9 cellular contexts compared by ENCODE assay signal in the genomic region with DNA sequence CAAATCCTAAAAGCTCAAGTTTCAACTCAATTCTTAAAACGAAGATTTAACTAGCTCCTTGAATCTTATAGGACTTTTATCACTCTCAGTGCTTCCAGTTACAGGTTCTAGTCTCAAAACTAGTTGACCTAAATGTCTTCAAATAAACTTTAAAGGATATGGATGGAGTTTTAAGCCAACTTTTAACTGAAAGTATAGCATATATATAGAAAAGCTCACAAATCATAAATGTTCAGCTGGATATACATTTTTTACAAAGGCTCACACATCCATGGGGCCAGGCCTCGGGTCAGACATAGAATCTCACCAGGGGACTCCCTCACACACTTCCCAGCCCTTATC. TPM values are rescaled to one million over a fixed set of nuclear protein-coding genes. Genes with fewer than 3 reads are reported as not detected.
A peak's percentile ranks its signal among the peaks of the same experiment; 100 is the strongest.
DNase-seq lines count a peak whose midpoint lies in the region; ATAC-seq, FAIRE-seq and TF ChIP-seq lines count a peak whose summit lies in the region.
"Had no signal": no experiment of that assay in that cellular context is flagged by ENCODE, and none has a peak within 500 bp of the region (broad histone marks: within the 10 kb centered on the region; RNA-seq: fewer than 3 reads in every experiment).

No MANE protein-coding gene starts in this region.

- POLR2A ChIA-PET in AG04449 (lab: Yijun Ruan, JAX) (no interaction called here), K562 (lab: Yijun Ruan, JAX) (no interaction called here)

- in situ Hi-C loops in K562 (cut with MboI), result loop anchor here (25.0 kb wide), 1 partner anchor 256 kb away; no protein-coding TSS in a partner anchor

- no peak for TF ChIP-seq RAD21 in K562 (CRISPR knock-in tag; conservative IDR thresholded peaks at IDR 0.05 in 1 of 2, IDR thresholded peaks at IDR 0.05 in 1 of 2)

- H3K36me3 ChIP-seq in K562 (ENCODE audit: control insufficient read depth, insufficient read depth, low read length) (no peaks in the 10 kb centered on the region), mucosa of stomach (ENCODE audit: control insufficient read depth, insufficient read depth, low read length) (no peaks in the 10 kb centered on the region)
- H3K36me3 ChIP-seq: prostate gland had no signal

- TF ChIP-seq CTCF in AG04449 (IDR thresholded peaks at IDR 0.05; ENCODE audit: insufficient read depth, low read length, missing control alignments) (no peak), K562 (IDR thresholded peaks at IDR 0.05 in 2 of 3, conservative IDR thresholded peaks at IDR 0.05 in 1 of 3; ENCODE audit: insufficient read depth in 2 of 3, low read depth in 1 of 3, low read length in 3 of 3) (no peak)

- H3K4me3 ChIP-seq in AG04449 (ENCODE audit: low read depth, low read length) (peak overlapping the region; percentile 58; the same call in 1 of the 2 replicates), K562 (peak overlapping the region; percentile 44; the same call in 1 of the 2 replicates), mucosa of stomach (ENCODE audit: low read length) (no peak overlapping the region)

- H3K4me2 ChIP-seq in K562 (ENCODE audit: insufficient read depth, low read length), result peak overlapping the region; percentile 78

- TF ChIP-seq EP300 in K562 (IDR thresholded peaks at IDR 0.05; ENCODE audit: low read length), result no peak

- BruUV-seq in K562 (replicated peaks; lab: Mats Ljungman, UMichigan), result no TSS peak

- H3K4me1 ChIP-seq in K562 (replicated peaks in 1 of 2; ENCODE audit: control insufficient read depth in 2 of 2, insufficient read depth in 2 of 2, low read length in 2 of 2) (peaks cover 0 to 6% of the 10 kb centered on the region in 2 experiments; a peak in 2 of 5 replicates), mucosa of stomach (ENCODE audit: control insufficient read depth, insufficient read depth, low read length) (no peaks in the 10 kb centered on the region)
- H3K4me1 ChIP-seq: prostate gland had no signal

- no peak for FAIRE-seq in K562 (lab: Jason Lieb, UNC)

- H3K27ac ChIP-seq in K562 (ENCODE audit: extremely low read depth, low read depth, low read length), result no peak overlapping the region

- no peak for TF ChIP-seq POLR2A in K562 (conservative IDR thresholded peaks at IDR 0.05)

- H3K9me1 ChIP-seq in K562 (ENCODE audit: control insufficient read depth, insufficient read depth, low read length), result no peaks in the 10 kb centered on the region

- WGBS in K562 (ENCODE audit: insufficient coverage, low coverage, missing lambda C conversion rate), result 0% methylated on average over 2 of the region's 2 CpGs

- no peaks in the 10 kb centered on the region for H4K20me1 ChIP-seq in K562 (replicated peaks; ENCODE audit: control insufficient read depth, insufficient read depth, low read length)

- H3K9ac ChIP-seq in K562 (ENCODE audit: insufficient read depth in 1 of 2, low read depth in 2 of 2, low read length in 2 of 2), result 0 out of 4 replicates have a peak overlapping the region, but pooled peaks of 1 of the 2 experiments have one; percentile 57
- peak overlapping the region; percentile 67 for H3K9ac ChIP-seq in mucosa of stomach (ENCODE audit: low read length)

- peak overlapping the region; percentile 79 for H2AFZ ChIP-seq in K562 (ENCODE audit: low read depth, low read length)

- DNase-seq in AG04449 (ENCODE audit: low read depth, low spot score) (no peak), K562 (ENCODE audit: extremely low read depth in 1 of 4, low spot score in 3 of 4) (no peak), NCI-H510A (lab: John Stamatoyannopoulos, UW) (no peak)

- intact Hi-C loops in K562 (cut with micrococcal nuclease), result no loop called here

- H3K27me3 ChIP-seq in K562 (ENCODE audit: control insufficient read depth in 2 of 2, insufficient read depth in 2 of 2, low read length in 2 of 2) (no peaks in the 10 kb centered on the region; a peak in 3 of 5 replicates), mucosa of stomach (ENCODE audit: control insufficient read depth, insufficient read depth, low read length) (peaks cover 5% of the 10 kb centered on the region)

- H3K79me2 ChIP-seq in K562 (ENCODE audit: control insufficient read depth, insufficient read depth, low read length), result no peaks in the 10 kb centered on the region

- H3K9me3 ChIP-seq in K562 (replicated peaks; ENCODE audit: control insufficient read depth, insufficient read depth, low read depth, low read length) (no peaks in the 10 kb centered on the region), mucosa of stomach (ENCODE audit: control insufficient read depth, low read length) (no peaks in the 10 kb centered on the region)
- H3K9me3 ChIP-seq: prostate gland had no signal

- CTCF ChIA-PET in AG04449 (lab: Yijun Ruan, JAX) (interaction anchor here (0.7 to 5.8 kb wide), 62 partner anchors 9 to 1538 kb away, joined by 3 to 78 read pairs (median 4); a partner anchor contains a TSS), K562 (lab: Yijun Ruan, JAX; ENCODE audit: low intra/inter-chr PET ratio) (no interaction called here)

- ATAC-seq in HG03280 (IDR thresholded peaks at IDR 0.05; ENCODE audit: unreplicated experiment), result peak; percentile 8
- ATAC-seq in K562, result no peak
- ATAC-seq in HG03175 (IDR thresholded peaks at IDR 0.05; ENCODE audit: unreplicated experiment), result no peak
- ATAC-seq in HG03196 (IDR thresholded peaks at IDR 0.05; ENCODE audit: unreplicated experiment), result no peak
- no peak for ATAC-seq in GM19395 (IDR thresholded peaks at IDR 0.05; ENCODE audit: unreplicated experiment)

TF ChIP-seq in K562, 482 proteins besides CTCF, POLR2A, EP300 and RAD21:
- TF ChIP-seq NONO (IDR thresholded peaks at IDR 0.05; ENCODE audit: low read depth in 2 of 2, low read length in 1 of 2) (no peak), PML (IDR thresholded peaks at IDR 0.05; ENCODE audit: low read length) (no peak)
- TF ChIP-seq, protein P1, sequence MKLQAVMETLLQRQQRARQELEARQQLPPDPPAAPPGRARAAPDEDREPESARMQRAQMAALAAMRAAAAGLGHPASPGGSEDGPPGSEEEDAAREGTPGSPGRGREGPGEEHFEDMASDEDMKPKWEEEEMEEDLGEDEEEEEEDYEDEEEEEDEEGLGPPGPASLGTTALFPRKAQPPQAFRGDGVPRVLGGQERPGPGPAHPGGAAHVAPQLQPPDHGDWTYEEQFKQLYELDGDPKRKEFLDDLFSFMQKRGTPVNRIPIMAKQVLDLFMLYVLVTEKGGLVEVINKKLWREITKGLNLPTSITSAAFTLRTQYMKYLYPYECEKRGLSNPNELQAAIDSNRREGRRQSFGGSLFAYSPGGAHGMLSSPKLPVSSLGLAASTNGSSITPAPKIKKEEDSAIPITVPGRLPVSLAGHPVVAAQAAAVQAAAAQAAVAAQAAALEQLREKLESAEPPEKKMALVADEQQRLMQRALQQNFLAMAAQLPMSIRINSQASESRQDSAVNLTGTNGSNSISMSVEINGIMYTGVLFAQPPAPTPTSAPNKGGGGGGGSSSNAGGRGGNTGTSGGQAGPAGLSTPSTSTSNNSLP (IDR thresholded peaks at IDR 0.05; ENCODE audit: borderline replicate concordance, low read depth, low read length), result no peak
- TF ChIP-seq, protein P2, sequence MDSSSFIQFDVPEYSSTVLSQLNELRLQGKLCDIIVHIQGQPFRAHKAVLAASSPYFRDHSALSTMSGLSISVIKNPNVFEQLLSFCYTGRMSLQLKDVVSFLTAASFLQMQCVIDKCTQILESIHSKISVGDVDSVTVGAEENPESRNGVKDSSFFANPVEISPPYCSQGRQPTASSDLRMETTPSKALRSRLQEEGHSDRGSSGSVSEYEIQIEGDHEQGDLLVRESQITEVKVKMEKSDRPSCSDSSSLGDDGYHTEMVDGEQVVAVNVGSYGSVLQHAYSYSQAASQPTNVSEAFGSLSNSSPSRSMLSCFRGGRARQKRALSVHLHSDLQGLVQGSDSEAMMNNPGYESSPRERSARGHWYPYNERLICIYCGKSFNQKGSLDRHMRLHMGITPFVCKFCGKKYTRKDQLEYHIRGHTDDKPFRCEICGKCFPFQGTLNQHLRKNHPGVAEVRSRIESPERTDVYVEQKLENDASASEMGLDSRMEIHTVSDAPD (CRISPR knock-in tag; IDR thresholded peaks at IDR 0.05), result no peak

RNA-seq across cellular contexts. Expression of a gene that starts 47.1 kb away (rescaled TPM):
- total RNA-seq in K562 (2011; cell fraction: chromatin; rRNA removed; ENCODE audit: low replicate concordance), result 92.8 and 112 TPM in 2 replicates
- 40.5 and 45.3 TPM in 2 replicates for total RNA-seq in K562 (2011; cell fraction: nucleolus; rRNA removed)
- 58.2 and 65.3 TPM in 2 replicates for total RNA-seq in K562 (2011; cell fraction: nucleoplasm; rRNA removed)
- total RNA-seq in K562 (2014; rRNA removed) (16.6 and 17.2 TPM in 2 replicates), K562 (2014; rRNA removed; fragmentation: Illumina TruSeq; extraction: Trizol) (12.0 and 12.2 TPM in 2 replicates), K562 (2015; rRNA removed; fragmentation: Illumina TruSeq; extraction: Trizol) (19.0 and 20.8 TPM in 2 replicates), K562 (2021) (26.8 and 31.2 TPM in 2 replicates)
- polyA plus RNA-seq in K562 (2011; rRNA removed) (18.2 and 23.0 TPM in 2 replicates), K562 (2014; fragmentation: Illumina TruSeq; extraction: Trizol) (20.7 and 21.8 TPM in 2 replicates), K562 (2014; fragmentation: Nextera tagmentation; extraction: Ambion mirVana) (1 to 10 TPM; 2.1 to 2.5 TPM), K562 (2014; rRNA removed) (16.6 and 17.5 TPM in 2 replicates)
- polyA plus RNA-seq in K562 (2011; cell fraction: cytosol; rRNA removed), result 7.8 and 12.7 TPM in 2 replicates
- polyA plus RNA-seq in K562 (2011; cell fraction: nucleus; rRNA removed), result 129 and 143 TPM in 2 replicates
- polyA plus RNA-seq in K562 (2012), result 19.3 and 20.6 TPM in 2 replicates
- polyA minus RNA-seq in K562 (2011; rRNA and poly(A)+ RNA removed), result 24.3 and 26.2 TPM in 2 replicates
- polyA minus RNA-seq in K562 (2011; cell fraction: cytosol; rRNA and poly(A)+ RNA removed), result 8.5 and 13.3 TPM in 2 replicates
- polyA minus RNA-seq in K562 (2011; cell fraction: nucleus; rRNA and poly(A)+ RNA removed), result 60.0 and 84.2 TPM in 2 replicates
